ENCODE assay signal across 11 cellular contexts in the genomic region with DNA sequence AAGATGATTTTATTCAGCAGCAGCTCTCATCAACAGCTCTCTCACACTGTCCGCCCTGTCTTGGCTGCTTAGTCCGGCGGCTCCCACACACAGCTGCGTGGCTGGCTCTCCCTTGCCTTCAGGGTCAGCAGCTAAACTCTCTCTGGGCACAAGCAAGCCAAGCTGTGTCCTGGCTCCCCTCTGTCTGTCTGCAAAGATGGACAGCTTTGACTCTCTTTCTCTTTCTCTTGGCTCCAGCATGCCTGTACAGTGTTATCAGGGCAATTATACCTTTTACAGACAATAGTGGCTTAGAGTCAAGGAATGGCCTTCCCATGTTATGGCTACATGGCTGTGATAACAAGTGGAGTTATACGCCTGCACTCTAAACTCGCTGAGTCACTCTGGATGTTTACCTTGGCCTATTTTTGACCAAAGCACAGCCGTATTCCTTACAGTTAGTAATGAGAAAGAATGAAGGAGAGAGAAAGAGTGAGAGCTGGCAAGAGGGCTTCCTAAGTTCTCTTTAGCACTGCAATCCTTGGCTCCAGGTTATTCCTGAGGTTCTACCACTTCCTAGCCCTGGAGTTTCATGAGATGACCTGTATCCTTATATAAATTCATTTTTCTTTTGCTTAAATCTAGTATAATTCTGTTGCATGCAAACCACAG. TPM values are rescaled to one million over a fixed set of nuclear protein-coding genes. Genes with fewer than 3 reads are reported as not detected.
DNase-seq lines count a peak whose midpoint lies in the region; ATAC-seq and TF ChIP-seq lines count a peak whose summit lies in the region.
"Had no signal": no experiment of that assay in that cellular context is flagged by ENCODE, and none has a peak within 500 bp of the region (broad histone marks: within the 10 kb centered on the region; RNA-seq: fewer than 3 reads in every experiment).

No MANE protein-coding gene starts in this region.

- ATAC-seq in SK-N-SH treated with all-trans-retinoic acid at 6 μM for 48 hours (no peak; the same call in 1 of the 3 replicates), left cardiac atrium (peak; percentile 76 to 95), HG02759 (IDR thresholded peaks at IDR 0.05; ENCODE audit: unreplicated experiment) (no peak)

- intact Hi-C loops in left cardiac atrium (cut with DNase I), result no loop called here

- peak; percentile 81 for DNase-seq in ELR (ENCODE audit: low read depth)
- peak; percentile 77 for DNase-seq in left cardiac atrium
- DNase-seq in renal cortical epithelial cell (ENCODE audit: low read depth), result peak; percentile 76
- no peak for DNase-seq in NCI-H2171 treated with DMSO at 0.1 percent for 48 hours (lab: John Stamatoyannopoulos, UW)
- DNase-seq in T-helper 9 cell, result no peak
- no peak for DNase-seq in T-helper 1 cell
- DNase-seq: activated CD4-positive, alpha-beta memory T cell treated with anti-CD3 and anti-CD28 coated beads, Interleukin-2, amount 10 ng/mL, durations not matched to agents 7 days and 5 days; NCI-H2081 treated with DMSO at 0.1 percent for 48 hours; stimulated activated CD4-positive, alpha-beta T cell treated with anti-CD3 and anti-CD28 coated beads, Interleukin-4, amount 100 ng/mL, for 1 hour had no signal

TF ChIP-seq in SK-N-SH treated with all-trans-retinoic acid at 6 μM for 48 hours, 23 proteins besides CTCF, POLR2A, EP300 and RAD21:
- TF ChIP-seq, protein P1, sequence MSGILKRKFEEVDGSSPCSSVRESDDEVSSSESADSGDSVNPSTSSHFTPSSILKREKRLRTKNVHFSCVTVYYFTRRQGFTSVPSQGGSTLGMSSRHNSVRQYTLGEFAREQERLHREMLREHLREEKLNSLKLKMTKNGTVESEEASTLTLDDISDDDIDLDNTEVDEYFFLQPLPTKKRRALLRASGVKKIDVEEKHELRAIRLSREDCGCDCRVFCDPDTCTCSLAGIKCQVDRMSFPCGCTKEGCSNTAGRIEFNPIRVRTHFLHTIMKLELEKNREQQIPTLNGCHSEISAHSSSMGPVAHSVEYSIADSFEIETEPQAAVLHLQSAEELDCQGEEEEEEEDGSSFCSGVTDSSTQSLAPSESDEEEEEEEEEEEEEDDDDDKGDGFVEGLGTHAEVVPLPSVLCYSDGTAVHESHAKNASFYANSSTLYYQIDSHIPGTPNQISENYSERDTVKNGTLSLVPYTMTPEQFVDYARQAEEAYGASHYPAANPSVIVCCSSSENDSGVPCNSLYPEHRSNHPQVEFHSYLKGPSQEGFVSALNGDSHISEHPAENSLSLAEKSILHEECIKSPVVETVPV (CRISPR knock-in tag; IDR thresholded peaks at IDR 0.05), result no peak
- TF ChIP-seq CREB5 (CRISPR knock-in tag; IDR thresholded peaks at IDR 0.05; ENCODE audit: low read depth) (no peak), ARNTL (CRISPR knock-in tag; IDR thresholded peaks at IDR 0.05; ENCODE audit: borderline replicate concordance, low read depth) (no peak), ZFP3 (CRISPR knock-in tag; IDR thresholded peaks at IDR 0.05) (no peak), ESRRG (CRISPR knock-in tag; IDR thresholded peaks at IDR 0.05) (no peak), ISL1 (CRISPR knock-in tag; IDR thresholded peaks at IDR 0.05) (peak; percentile 46), BACH2 (CRISPR knock-in tag; IDR thresholded peaks at IDR 0.05; ENCODE audit: borderline replicate concordance) (no peak), SNAI2 (CRISPR knock-in tag; IDR thresholded peaks at IDR 0.05) (no peak)

RNA-seq across cellular contexts. Expression of gene ZSWIM5, which starts 59.9 kb away (rescaled TPM):
- total RNA-seq in left cardiac atrium (1 to 10 TPM; 1.3 to 1.5 TPM), renal cortical epithelial cell (0.35 and 0.75 TPM in 2 replicates)

Comparison
In these comparisons a context has a peak if more than half of its experiments do, and no peak if none do; other contexts are left out.
1. DNase-seq: peak in ELR (single experiment), left cardiac atrium (single experiment) and renal cortical epithelial cell (single experiment); none in NCI-H2171 treated with DMSO at 0.1 percent for 48 hours (single experiment), T-helper 9 cell (single experiment) and T-helper 1 cell (0 of 5).
2. ATAC-seq: peak in left cardiac atrium (2 of 2); none in SK-N-SH treated with all-trans-retinoic acid at 6 μM for 48 hours (single experiment) and HG02759 (single experiment).